In genomic region chr11:66258473-66258893, GRCh38 we compare ENCODE assay signal across 9 cellular contexts. TPM values are rescaled to one million over a fixed set of nuclear protein-coding genes. Genes with fewer than 3 reads are reported as not detected.
DNase-seq lines count a peak whose midpoint lies in the region; ATAC-seq and TF ChIP-seq lines count a peak whose summit lies in the region.
"Had no signal": no experiment of that assay in that cellular context is flagged by ENCODE, and none has a peak within 500 bp of the region (broad histone marks: within the 10 kb centered on the region; RNA-seq: fewer than 3 reads in every experiment).

No MANE protein-coding gene starts in this region.

- DNase-seq in Karpas-422 (no peak), natural killer cell (no peak), NCI-H446 treated with DMSO at 0.1 percent for 48 hours (lab: John Stamatoyannopoulos, UW) (no peak), posterior cingulate gyrus (no peak)

- H3K79me2 ChIP-seq in Karpas-422 (ENCODE audit: low read length) = peaks cover 26% of the 10 kb centered on the region

- H3K9me2 ChIP-seq in Karpas-422 (replicated peaks; ENCODE audit: insufficient read depth, low read length) = no peaks in the 10 kb centered on the region

- H3K27ac ChIP-seq in BLaER1 (peak overlapping the region; percentile 80), Karpas-422 (ENCODE audit: low read length) (peak overlapping the region; percentile 82), duodenal mucosa (ENCODE audit: low read depth, low read length) (no peak overlapping the region)

- peak overlapping the region; percentile 80 for H3K4me3 Mint-ChIP-seq in natural killer cell

- H3K27me3 ChIP-seq in BLaER1 = no peaks in the 10 kb centered on the region
- H3K27me3 ChIP-seq in Karpas-422 (ENCODE audit: low read length) = no peaks in the 10 kb centered on the region
- H3K27me3 ChIP-seq in duodenal mucosa (ENCODE audit: control insufficient read depth in 1 of 2, insufficient read depth in 2 of 2, low read length in 2 of 2) = peaks cover 0 to 4% of the 10 kb centered on the region in 2 donors

- H2AFZ ChIP-seq in Karpas-422 (ENCODE audit: low read length) = no peak overlapping the region

- H3K9me3 Mint-ChIP-seq in natural killer cell = no peaks in the 10 kb centered on the region

- peak; percentile 45 for TF ChIP-seq CTCF in natural killer cell (IDR thresholded peaks at IDR 0.05)

- no peaks in the 10 kb centered on the region for H3K36me3 Mint-ChIP-seq in natural killer cell

- H3K9ac ChIP-seq in BLaER1 (peak overlapping the region; percentile 88), Karpas-422 (ENCODE audit: low read length) (peak overlapping the region; percentile 89), duodenal mucosa (ENCODE audit: low read depth in 1 of 2, low read length in 2 of 2) (peak overlapping the region; percentile 79 to 86)

- intact Hi-C loops in natural killer cell (cut with micrococcal nuclease) = loop anchor here (1.0 kb wide), 1 partner anchor 36 kb away; no protein-coding TSS in a partner anchor
- intact Hi-C loops in posterior cingulate gyrus (cut with DNase I) = loop anchor here (1.0 kb wide), 1 partner anchor 36 kb away; no protein-coding TSS in a partner anchor

- peak overlapping the region; percentile 52 to 93 for H3K27ac Mint-ChIP-seq in natural killer cell

- peaks cover 18% of the 10 kb centered on the region; the same call in 1 of the 2 replicates for H4K20me1 ChIP-seq in BLaER1
- peaks cover 3% of the 10 kb centered on the region; the same call in 1 of the 2 replicates for H4K20me1 ChIP-seq in Karpas-422 (ENCODE audit: insufficient read depth, low read depth, low read length)

- ATAC-seq in natural killer cell (peak in 1 of 3 donors; percentile 0), HG03378 (IDR thresholded peaks at IDR 0.05; ENCODE audit: unreplicated experiment) (no peak), GM21529 (IDR thresholded peaks at IDR 0.05; ENCODE audit: unreplicated experiment) (no peak)

- H3K9me3 ChIP-seq in BLaER1 (no peaks in the 10 kb centered on the region), Karpas-422 (ENCODE audit: low read length) (no peaks in the 10 kb centered on the region), duodenal mucosa (ENCODE audit: control insufficient read depth in 1 of 2, low read length in 2 of 2) (no peaks in the 10 kb centered on the region)

- H3K4me1 ChIP-seq in BLaER1 = peaks cover 51% of the 10 kb centered on the region
- H3K4me1 ChIP-seq in Karpas-422 (ENCODE audit: low read length) = peaks cover 39% of the 10 kb centered on the region
- H3K4me1 ChIP-seq in duodenal mucosa (ENCODE audit: control insufficient read depth in 1 of 2, insufficient read depth in 2 of 2, low read length in 2 of 2) = peaks cover 5 to 15% of the 10 kb centered on the region in 2 donors

- H3K36me3 ChIP-seq in BLaER1 = peaks cover 44% of the 10 kb centered on the region
- peaks cover 14% of the 10 kb centered on the region; the same call in 1 of the 2 replicates for H3K36me3 ChIP-seq in Karpas-422 (ENCODE audit: insufficient read depth, low read length)
- H3K36me3 ChIP-seq in duodenal mucosa (ENCODE audit: control insufficient read depth in 1 of 2, insufficient read depth in 2 of 2, low read length in 2 of 2) = peaks cover 13 to 23% of the 10 kb centered on the region in 2 donors

- peaks cover 20 to 28% of the 10 kb centered on the region in 2 donors for H3K4me1 Mint-ChIP-seq in natural killer cell

- H3K4me2 ChIP-seq in BLaER1 = peak overlapping the region; percentile 99
- H3K4me2 ChIP-seq in Karpas-422 (ENCODE audit: low read depth, low read length, poor library complexity, severe bottlenecking) = peak overlapping the region; percentile 94

- H3K27me3 Mint-ChIP-seq in natural killer cell (ENCODE audit: low read depth in 2 of 2) = no peaks in the 10 kb centered on the region

- H3K4me3 ChIP-seq in BLaER1 (peak overlapping the region; percentile 98), Karpas-422 (ENCODE audit: low read length) (peak overlapping the region; percentile 93), duodenal mucosa (ENCODE audit: low read depth in 1 of 2, low read length in 2 of 2) (peak overlapping the region; percentile 86 to 91)

RNA-seq across cellular contexts. Expression of gene KLC2, which starts 1.0 kb away (rescaled TPM):
- 12.9 and 18.5 TPM in 2 replicates for total RNA-seq in Karpas-422 (2014; rRNA removed; shearing (Covaris generic); ENCODE audit: low replicate concordance)
- total RNA-seq in natural killer cell = 10 to 100 TPM; 22.9 to 32.0 (median 27.6) TPM

RNA-seq across cellular contexts. Expression of gene RAB1B, which starts 10.0 kb away (rescaled TPM):
- total RNA-seq in Karpas-422 (2014; rRNA removed; shearing (Covaris generic); ENCODE audit: low replicate concordance) = 56.2 and 64.3 TPM in 2 replicates
- total RNA-seq in natural killer cell = 100 to 1,000 TPM; 116 to 144 (median 132) TPM

RNA-seq across cellular contexts. Expression of gene CNIH2, which starts 19.5 kb away (rescaled TPM):
- total RNA-seq in Karpas-422 (2014; rRNA removed; shearing (Covaris generic); ENCODE audit: low replicate concordance) = 0.34 and 6.6 TPM in 2 replicates
- total RNA-seq in natural killer cell = 1 to 10 TPM; 6.3 to 8.8 (median 7.1) TPM
- total RNA-seq: subcutaneous adipose tissue had no signal

RNA-seq across cellular contexts. Expression of gene YIF1A, which starts 30.5 kb away (rescaled TPM):
- 145 and 154 TPM in 2 replicates for total RNA-seq in Karpas-422 (2014; rRNA removed; shearing (Covaris generic); ENCODE audit: low replicate concordance)
- 10 to 100 TPM; 21.9 to 28.5 (median 23.6) TPM for total RNA-seq in natural killer cell

RNA-seq across cellular contexts. Expression of gene TMEM151A, which starts 33.2 kb away (rescaled TPM):
- total RNA-seq in Karpas-422 (2014; rRNA removed; shearing (Covaris generic); ENCODE audit: low replicate concordance) = not detected in 2 replicates
- total RNA-seq in natural killer cell = not detected
- total RNA-seq: subcutaneous adipose tissue had no signal
